In genomic region chrX:23871905-23872546, GRCh38 we compare ENCODE assay signal across 1 cellular context.
A peak's percentile ranks its signal among the peaks of the same experiment; 100 is the strongest.
TF ChIP-seq lines count a peak whose summit lies in the region.

No MANE protein-coding gene starts in this region.

TF ChIP-seq in HepG2, 621 proteins besides CTCF, POLR2A, EP300 and RAD21 (continued from another document):
- TF ChIP-seq ZNF280D (CRISPR knock-in tag; IDR thresholded peaks at IDR 0.05): no peak
- peak; percentile 11; the same call in 1 of the 2 replicates for TF ChIP-seq SALL1 (CRISPR knock-in tag; IDR thresholded peaks at IDR 0.05)
- TF ChIP-seq NCOA1 (CRISPR knock-in tag; IDR thresholded peaks at IDR 0.05): no peak
- no peak for TF ChIP-seq BHLHE40 (IDR thresholded peaks at IDR 0.05; ENCODE audit: low read length)
- TF ChIP-seq ELF3 (CRISPR knock-in tag; IDR thresholded peaks at IDR 0.05): peak; percentile 74
- 0 out of 2 replicates have a peak, but pooled peaks have one; percentile 13 for TF ChIP-seq TFAP4 (IDR thresholded peaks at IDR 0.05; ENCODE audit: borderline replicate concordance, low read depth)
- 0 out of 2 replicates have a peak, but pooled peaks have one; percentile 25 for TF ChIP-seq TARDBP (CRISPR knock-in tag; IDR thresholded peaks at IDR 0.05)
- TF ChIP-seq ZNF160 (CRISPR knock-in tag; IDR thresholded peaks at IDR 0.05): no peak
- 0 out of 2 replicates have a peak, but pooled peaks have one; percentile 36 for TF ChIP-seq RARA (CRISPR knock-in tag; IDR thresholded peaks at IDR 0.05)
- peak; percentile 67 for TF ChIP-seq GATAD2A (CRISPR knock-in tag; IDR thresholded peaks at IDR 0.05)
TF ChIP-seq in HepG2: peak in this region for 33.
